In the genomic region with DNA sequence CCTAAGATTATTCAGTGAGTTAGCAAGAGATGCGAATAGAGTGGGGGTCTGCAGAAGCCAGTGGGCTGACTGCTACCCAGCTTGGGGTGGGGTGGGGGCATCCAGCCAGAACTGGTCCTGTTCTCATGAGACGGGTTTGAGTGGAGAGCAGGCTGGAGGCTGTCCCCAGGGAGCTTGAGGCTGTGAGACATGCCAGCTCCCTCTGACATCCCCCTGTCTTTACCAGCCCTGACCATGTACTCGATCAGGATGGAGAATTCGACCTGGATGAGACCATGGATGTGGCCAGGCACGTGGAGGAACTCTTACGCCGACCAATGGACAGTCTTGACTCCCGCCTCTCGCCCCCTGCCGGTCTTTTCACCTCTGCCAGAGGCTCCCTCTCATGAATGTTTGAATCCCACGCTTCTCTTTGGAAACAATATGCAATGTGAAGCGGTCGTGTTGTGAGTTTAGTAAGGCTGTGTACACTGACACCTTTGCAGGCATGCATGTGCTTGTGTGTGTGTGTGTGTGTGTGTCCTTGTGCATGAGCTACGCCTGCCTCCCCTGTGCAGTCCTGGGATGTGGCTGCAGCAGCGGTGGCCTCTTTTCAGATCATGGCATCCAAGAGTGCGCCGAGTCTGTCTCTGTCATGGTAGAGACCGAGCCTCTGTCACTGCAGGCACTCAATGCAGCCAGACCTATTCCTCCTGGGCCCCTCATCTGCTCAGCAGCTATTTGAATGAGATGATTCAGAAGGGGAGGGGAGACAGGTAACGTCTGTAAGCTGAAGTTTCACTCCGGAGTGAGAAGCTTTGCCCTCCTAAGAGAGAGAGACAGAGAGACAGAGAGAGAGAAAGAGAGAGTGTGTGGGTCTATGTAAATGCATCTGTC, we compare ENCODE assay signal across 8 cellular contexts. TPM values are rescaled to one million over a fixed set of nuclear protein-coding genes. Genes with fewer than 3 reads are reported as not detected.
DNase-seq lines count a peak whose midpoint lies in the region; ATAC-seq and TF ChIP-seq lines count a peak whose summit lies in the region.

No MANE protein-coding gene starts in this region.

- no peaks in the 10 kb centered on the region for H3K9me3 ChIP-seq in iPS-18a (ENCODE audit: control insufficient read depth, low read depth, low read length)
- H3K9me3 ChIP-seq in stomach, result no peaks in the 10 kb centered on the region

- no peaks in the 10 kb centered on the region for H3K27me3 Mint-ChIP-seq in T-helper 1 cell treated with Interleukin-12 subunit alpha and Interleukin-12 subunit beta and Interleukin-4 antibody, amounts not matched to agents 30 μg/mL and 1 μg/mL, for 36 hours (ENCODE audit: low read depth)
- no peaks in the 10 kb centered on the region for H3K27me3 Mint-ChIP-seq in activated CD8-positive, alpha-beta T cell treated with anti-CD3 and anti-CD28 coated beads, Interleukin-2, amount 10 ng/mL, durations not matched to agents 7 days and 5 days (ENCODE audit: low read depth)

- DNase-seq in T-helper 1 cell (no peak), stomach (no peak)
- no peak for DNase-seq in activated CD8-positive, alpha-beta T cell treated with anti-CD3 and anti-CD28 coated beads, Interleukin-2, amount 10 ng/mL, durations not matched to agents 7 days and 5 days

- intact Hi-C loops in stomach (cut with DNase I; ENCODE audit: low total_unique reads), result no loop called here

- POLR2A ChIA-PET in activated CD8-positive, alpha-beta T cell treated with anti-CD3 and anti-CD28 coated beads, Interleukin-2, amount 10 ng/mL, durations not matched to agents 7 days and 5 days (lab: Charles Lee), result interaction anchor here (0.6 to 1.6 kb wide), 3 partner anchors 14 to 88 kb away, joined by 3 to 6 read pairs (median 4); partner anchors contain the start of gene STAT5A

- no peaks in the 10 kb centered on the region for H3K9me3 Mint-ChIP-seq in T-helper 1 cell treated with Interleukin-12 subunit alpha and Interleukin-12 subunit beta and Interleukin-4 antibody, amounts not matched to agents 30 μg/mL and 1 μg/mL, for 36 hours
- H3K9me3 Mint-ChIP-seq in activated CD8-positive, alpha-beta T cell treated with anti-CD3 and anti-CD28 coated beads, Interleukin-2, amount 10 ng/mL, durations not matched to agents 7 days and 5 days (ENCODE audit: insufficient read depth), result no peaks in the 10 kb centered on the region

- TF ChIP-seq EP300 in stomach (IDR thresholded peaks at IDR 0.05), result no peak

- H3K4me1 ChIP-seq in iPS-18a (ENCODE audit: control insufficient read depth, low read depth, low read length) (peaks cover 21% of the 10 kb centered on the region), stomach (peaks cover 22 to 67% (median 50%) of the 10 kb centered on the region in 4 donors)

- no peak for TF ChIP-seq CTCF in stomach (IDR thresholded peaks at IDR 0.05)

- peak overlapping the region; percentile 70 for H3K27ac Mint-ChIP-seq in T-helper 1 cell treated with Interleukin-12 subunit alpha and Interleukin-12 subunit beta and Interleukin-4 antibody, amounts not matched to agents 30 μg/mL and 1 μg/mL, for 36 hours
- H3K27ac Mint-ChIP-seq in activated CD8-positive, alpha-beta T cell treated with anti-CD3 and anti-CD28 coated beads, Interleukin-2, amount 10 ng/mL, durations not matched to agents 7 days and 5 days, result peak overlapping the region; percentile 37

- H3K4me3 ChIP-seq in iPS-18a (ENCODE audit: low read length) (no peak overlapping the region), stomach (no peak overlapping the region)

- no peak overlapping the region for H3K27ac ChIP-seq in iPS-18a (ENCODE audit: low read length)
- H3K27ac ChIP-seq in stomach, result peak overlapping the region in 4 of 5 donors; percentile 74 to 90 (median 84)

- peak overlapping the region; percentile 10 for H3K9ac ChIP-seq in iPS-18a (ENCODE audit: low read length)

- 75 to 79% (median 77%) methylated on average over 20 of the region's 20 CpGs for WGBS in stomach, 5 donors

- CTCF ChIA-PET in activated CD8-positive, alpha-beta T cell treated with anti-CD3 and anti-CD28 coated beads, Interleukin-2, amount 10 ng/mL, durations not matched to agents 7 days and 5 days (lab: Charles Lee), result interaction anchor here (0.6 to 19.4 kb wide), 11 partner anchors 10 to 347 kb away, joined by 3 to 666 read pairs (median 7); partner anchors contain the start of gene STAT3

- no peak overlapping the region for H3K4me3 Mint-ChIP-seq in T-helper 1 cell treated with Interleukin-12 subunit alpha and Interleukin-12 subunit beta and Interleukin-4 antibody, amounts not matched to agents 30 μg/mL and 1 μg/mL, for 36 hours
- H3K4me3 Mint-ChIP-seq in activated CD8-positive, alpha-beta T cell treated with anti-CD3 and anti-CD28 coated beads, Interleukin-2, amount 10 ng/mL, durations not matched to agents 7 days and 5 days, result no peak overlapping the region

- peaks cover 4% of the 10 kb centered on the region for H3K36me3 ChIP-seq in iPS-18a (ENCODE audit: control insufficient read depth, low read depth, low read length)
- H3K36me3 ChIP-seq in stomach, result peaks cover 49 to 99% (median 91%) of the 10 kb centered on the region in 4 donors

- H3K27me3 ChIP-seq in iPS-18a (ENCODE audit: control insufficient read depth, insufficient read depth, low read length) (no peaks in the 10 kb centered on the region), stomach (no peaks in the 10 kb centered on the region)

- peaks cover 56% of the 10 kb centered on the region for H3K36me3 Mint-ChIP-seq in T-helper 1 cell treated with Interleukin-12 subunit alpha and Interleukin-12 subunit beta and Interleukin-4 antibody, amounts not matched to agents 30 μg/mL and 1 μg/mL, for 36 hours (ENCODE audit: low read depth)
- H3K36me3 Mint-ChIP-seq in activated CD8-positive, alpha-beta T cell treated with anti-CD3 and anti-CD28 coated beads, Interleukin-2, amount 10 ng/mL, durations not matched to agents 7 days and 5 days (ENCODE audit: low read depth), result peaks cover 68% of the 10 kb centered on the region

- peaks cover 53% of the 10 kb centered on the region for H3K4me1 Mint-ChIP-seq in T-helper 1 cell treated with Interleukin-12 subunit alpha and Interleukin-12 subunit beta and Interleukin-4 antibody, amounts not matched to agents 30 μg/mL and 1 μg/mL, for 36 hours (ENCODE audit: low read depth)
- H3K4me1 Mint-ChIP-seq in activated CD8-positive, alpha-beta T cell treated with anti-CD3 and anti-CD28 coated beads, Interleukin-2, amount 10 ng/mL, durations not matched to agents 7 days and 5 days (ENCODE audit: low read depth), result peaks cover 58% of the 10 kb centered on the region

- ATAC-seq in activated CD8-positive, alpha-beta T cell treated with anti-CD3 and anti-CD28 coated beads, Interleukin-2, amount 10 ng/mL, durations not matched to agents 7 days and 5 days, result no peak
- no peak for ATAC-seq in HG03378 (IDR thresholded peaks at IDR 0.05; ENCODE audit: unreplicated experiment)
- no peak for ATAC-seq in HG02884 (IDR thresholded peaks at IDR 0.05; ENCODE audit: unreplicated experiment)
- no peak for ATAC-seq in HG03196 (IDR thresholded peaks at IDR 0.05; ENCODE audit: unreplicated experiment)

- no peak for TF ChIP-seq POLR2A in stomach (IDR thresholded peaks at IDR 0.05)

RNA-seq across cellular contexts. Expression of gene STAT5A, which starts 22.2 kb away (rescaled TPM):
- total RNA-seq in activated CD8-positive, alpha-beta T cell treated with anti-CD3 and anti-CD28 coated beads, Interleukin-2, amount 10 ng/mL, durations not matched to agents 7 days and 5 days, result 100 to 1,000 TPM; 117 to 119 TPM
- 10 to 100 TPM; 16.2 to 81.7 (median 20.6) TPM for total RNA-seq in stomach
- 10 to 100 TPM in 2 of 3 donors, 1 to 10 TPM in 1; 9.6 to 10.5 (median 10.5) TPM for polyA plus RNA-seq in stomach

RNA-seq across cellular contexts. Expression of gene STAT5B, which starts 34.3 kb away (rescaled TPM):
- 10 to 100 TPM; 92.7 to 94.4 TPM for total RNA-seq in activated CD8-positive, alpha-beta T cell treated with anti-CD3 and anti-CD28 coated beads, Interleukin-2, amount 10 ng/mL, durations not matched to agents 7 days and 5 days
- total RNA-seq in stomach, result 10 to 100 TPM; 51.4 to 86.2 (median 62.4) TPM
- 10 to 100 TPM; 18.9 to 24.1 (median 19.8) TPM for polyA plus RNA-seq in stomach
